Comparison of ENCODE assay signal across 15 cellular contexts in genomic region chr22:37310815-37311595, GRCh38. TPM values are rescaled to one million over a fixed set of nuclear protein-coding genes. Genes with fewer than 3 reads are reported as not detected.
DNase-seq lines count a peak whose midpoint lies in the region; ATAC-seq lines count a peak whose summit lies in the region.
"Had no signal": no experiment of that assay in that cellular context is flagged by ENCODE, and none has a peak within 500 bp of the region (broad histone marks: within the 10 kb centered on the region; RNA-seq: fewer than 3 reads in every experiment).

No MANE protein-coding gene starts in this region.

- H3K4me1 Mint-ChIP-seq in activated CD4-positive, alpha-beta T cell treated with anti-CD3 and anti-CD28 coated beads, Interleukin-2, amount 10 ng/mL, durations not matched to agents 7 days and 5 days = peaks cover 87% of the 10 kb centered on the region
- H3K4me1 Mint-ChIP-seq in activated CD4-positive, alpha-beta T cell treated with anti-CD3 and anti-CD28 coated beads for 36 hours = peaks cover 75% of the 10 kb centered on the region
- H3K4me1 Mint-ChIP-seq in activated CD4-positive, alpha-beta memory T cell treated with anti-CD3 and anti-CD28 coated beads for 36 hours (ENCODE audit: low read depth) = peaks cover 79% of the 10 kb centered on the region
- peaks cover 67 to 82% of the 10 kb centered on the region in 2 donors for H3K4me1 Mint-ChIP-seq in immature natural killer cell

- peak overlapping the region in 11 of 21 experiments; percentile 6 to 91 (median 59) for H3K27ac ChIP-seq in skin epidermis
- H3K27ac ChIP-seq: pancreas, tibial nerve had no signal

- no peak overlapping the region for H3K4me3 ChIP-seq in skin epidermis
- H3K4me3 ChIP-seq: A549, pancreas, tibial nerve had no signal

- peaks cover 74% of the 10 kb centered on the region for H3K36me3 Mint-ChIP-seq in activated CD4-positive, alpha-beta T cell treated with anti-CD3 and anti-CD28 coated beads, Interleukin-2, amount 10 ng/mL, durations not matched to agents 7 days and 5 days (ENCODE audit: low read depth)
- peaks cover 14% of the 10 kb centered on the region for H3K36me3 Mint-ChIP-seq in activated CD4-positive, alpha-beta T cell treated with anti-CD3 and anti-CD28 coated beads for 36 hours (ENCODE audit: low read depth)
- peaks cover 40% of the 10 kb centered on the region for H3K36me3 Mint-ChIP-seq in activated CD4-positive, alpha-beta memory T cell treated with anti-CD3 and anti-CD28 coated beads for 36 hours
- H3K36me3 Mint-ChIP-seq in immature natural killer cell = peaks cover 3 to 33% (median 21%) of the 10 kb centered on the region in 3 donors

- no peak for ATAC-seq in activated CD4-positive, alpha-beta T cell treated with anti-CD3 and anti-CD28 coated beads for 36 hours
- no peak for ATAC-seq in HG03139 (IDR thresholded peaks at IDR 0.05; ENCODE audit: unreplicated experiment)
- ATAC-seq in HG03520 (IDR thresholded peaks at IDR 0.05; ENCODE audit: unreplicated experiment) = no peak
- ATAC-seq: A549 had no signal

- peak overlapping the region; percentile 75 for H3K27ac Mint-ChIP-seq in activated CD4-positive, alpha-beta T cell treated with anti-CD3 and anti-CD28 coated beads, Interleukin-2, amount 10 ng/mL, durations not matched to agents 7 days and 5 days
- H3K27ac Mint-ChIP-seq in activated CD4-positive, alpha-beta T cell treated with anti-CD3 and anti-CD28 coated beads for 36 hours = no peak overlapping the region
- H3K27ac Mint-ChIP-seq in activated CD4-positive, alpha-beta memory T cell treated with anti-CD3 and anti-CD28 coated beads for 36 hours = peak overlapping the region; percentile 61
- H3K27ac Mint-ChIP-seq in immature natural killer cell = peak overlapping the region in 5 of 6 donors; percentile 31 to 97 (median 89)

- H3K9me3 Mint-ChIP-seq in activated CD4-positive, alpha-beta T cell treated with anti-CD3 and anti-CD28 coated beads, Interleukin-2, amount 10 ng/mL, durations not matched to agents 7 days and 5 days = no peaks in the 10 kb centered on the region
- H3K9me3 Mint-ChIP-seq in activated CD4-positive, alpha-beta T cell treated with anti-CD3 and anti-CD28 coated beads for 36 hours (ENCODE audit: low read depth) = no peaks in the 10 kb centered on the region
- no peaks in the 10 kb centered on the region for H3K9me3 Mint-ChIP-seq in activated CD4-positive, alpha-beta memory T cell treated with anti-CD3 and anti-CD28 coated beads for 36 hours
- no peaks in the 10 kb centered on the region for H3K9me3 Mint-ChIP-seq in immature natural killer cell

- no peaks in the 10 kb centered on the region for H3K27me3 Mint-ChIP-seq in activated CD4-positive, alpha-beta T cell treated with anti-CD3 and anti-CD28 coated beads, Interleukin-2, amount 10 ng/mL, durations not matched to agents 7 days and 5 days
- H3K27me3 Mint-ChIP-seq in activated CD4-positive, alpha-beta T cell treated with anti-CD3 and anti-CD28 coated beads for 36 hours = no peaks in the 10 kb centered on the region
- no peaks in the 10 kb centered on the region for H3K27me3 Mint-ChIP-seq in activated CD4-positive, alpha-beta memory T cell treated with anti-CD3 and anti-CD28 coated beads for 36 hours
- H3K27me3 Mint-ChIP-seq in immature natural killer cell (ENCODE audit: low read depth in 3 of 3) = peaks cover 11 to 28% (median 27%) of the 10 kb centered on the region in 3 donors

- POLR2A ChIA-PET in activated CD4-positive, alpha-beta T cell treated with anti-CD3 and anti-CD28 coated beads, Interleukin-2, amount 10 ng/mL, durations not matched to agents 7 days and 5 days (lab: Charles Lee) = no interaction called here
- POLR2A ChIA-PET in activated CD4-positive, alpha-beta T cell treated with anti-CD3 and anti-CD28 coated beads for 36 hours (lab: Charles Lee) = interaction anchor here (0.7 kb wide), 1 partner anchor 38 kb away, joined by 5 read pairs; no protein-coding TSS in a partner anchor
- POLR2A ChIA-PET in activated CD4-positive, alpha-beta memory T cell treated with anti-CD3 and anti-CD28 coated beads for 36 hours (lab: Charles Lee) = interaction anchor here (0.9 to 1.1 kb wide), 2 partner anchors 14 to 28 kb away, joined by 3 to 4 read pairs; partner anchors contain the start of gene CYTH4

- H3K4me3 Mint-ChIP-seq in activated CD4-positive, alpha-beta T cell treated with anti-CD3 and anti-CD28 coated beads, Interleukin-2, amount 10 ng/mL, durations not matched to agents 7 days and 5 days = no peak overlapping the region
- no peak overlapping the region for H3K4me3 Mint-ChIP-seq in activated CD4-positive, alpha-beta T cell treated with anti-CD3 and anti-CD28 coated beads for 36 hours
- H3K4me3 Mint-ChIP-seq in activated CD4-positive, alpha-beta memory T cell treated with anti-CD3 and anti-CD28 coated beads for 36 hours = no peak overlapping the region
- H3K4me3 Mint-ChIP-seq in immature natural killer cell = peak overlapping the region in 1 of 5 donors; percentile 25

- intact Hi-C loops in activated CD4-positive, alpha-beta T cell treated with anti-CD3 and anti-CD28 coated beads for 36 hours (cut with DNase I, micrococcal nuclease) = no loop called here
- intact Hi-C loops in activated CD4-positive, alpha-beta memory T cell treated with anti-CD3 and anti-CD28 coated beads for 36 hours (cut with micrococcal nuclease) = no loop called here

- DNase-seq in activated CD4-positive, alpha-beta T cell treated with anti-CD3 and anti-CD28 coated beads, Interleukin-2, amount 10 ng/mL, durations not matched to agents 7 days and 5 days = no peak
- DNase-seq in activated CD4-positive, alpha-beta T cell treated with anti-CD3 and anti-CD28 coated beads for 36 hours = no peak
- no peak for DNase-seq in activated CD4-positive, alpha-beta memory T cell treated with anti-CD3 and anti-CD28 coated beads for 36 hours
- DNase-seq in immature natural killer cell (no peak), NCI-H1048 (lab: John Stamatoyannopoulos, UW) (no peak)
- DNase-seq: cerebellar nuclear complex, erythroblast, NCI-H526 treated with DMSO at 0.1 percent for 48 hours, pancreas had no signal

- CTCF ChIA-PET in activated CD4-positive, alpha-beta T cell treated with anti-CD3 and anti-CD28 coated beads, Interleukin-2, amount 10 ng/mL, durations not matched to agents 7 days and 5 days (lab: Charles Lee) = interaction anchor here (0.8 to 1.8 kb wide), 8 partner anchors 11 to 256 kb away, joined by 3 to 6 read pairs (median 4); partner anchors contain the start of gene CYTH4
- CTCF ChIA-PET in activated CD4-positive, alpha-beta T cell treated with anti-CD3 and anti-CD28 coated beads for 36 hours (lab: Charles Lee) = interaction anchor here (0.6 kb wide), 2 partner anchors 119 to 161 kb away, joined by 3 to 4 read pairs; no protein-coding TSS in a partner anchor
- CTCF ChIA-PET in activated CD4-positive, alpha-beta memory T cell treated with anti-CD3 and anti-CD28 coated beads for 36 hours (lab: Charles Lee) = interaction anchor here (1.0 to 6.1 kb wide), 7 partner anchors 23 to 146 kb away, joined by 3 to 38 read pairs (median 4); no protein-coding TSS in a partner anchor

RNA-seq across cellular contexts. Expression of gene CYTH4, which starts 28.7 kb away (rescaled TPM):
- 100 to 1,000 TPM; 106 to 110 TPM for total RNA-seq in activated CD4-positive, alpha-beta T cell treated with anti-CD3 and anti-CD28 coated beads, Interleukin-2, amount 10 ng/mL, durations not matched to agents 7 days and 5 days
- total RNA-seq in activated CD4-positive, alpha-beta T cell treated with anti-CD3 and anti-CD28 coated beads for 36 hours = 10 to 100 TPM; 33.1 to 42.8 TPM
- total RNA-seq in activated CD4-positive, alpha-beta memory T cell treated with anti-CD3 and anti-CD28 coated beads for 36 hours = 10 to 100 TPM; 58.7 to 60.5 TPM
- 10 to 100 TPM; 42.5 to 95.4 (median 54.1) TPM for polyA plus RNA-seq in immature natural killer cell
- total RNA-seq: lung microvascular endothelial cell had no signal
